In genomic region chr16:79873825-79874224, GRCh38 we compare ENCODE assay signal across 22 cellular contexts.
DNase-seq lines count a peak whose midpoint lies in the region; ATAC-seq, FAIRE-seq and TF ChIP-seq lines count a peak whose summit lies in the region.
"Had no signal": no experiment of that assay in that cellular context is flagged by ENCODE, and none has a peak within 500 bp of the region (broad histone marks: within the 10 kb centered on the region; RNA-seq: fewer than 3 reads in every experiment).

No MANE protein-coding gene starts in this region.

- no peak overlapping the region for H3K4me2 ChIP-seq in HepG2 (ENCODE audit: low read depth, low read length)
- H3K4me2 ChIP-seq: A549; BLaER1 treated with 17β-estradiol and CSF1 and Interleukin-3, amounts not matched to agents 10 nM and 100 nM had no signal

- H3K4me1 ChIP-seq in liver (ENCODE audit: control insufficient read depth in 4 of 4, insufficient read depth in 4 of 4, low read length in 3 of 4) = peaks cover 0 to 2% (median 0%) of the 10 kb centered on the region in 4 donors
- no peaks in the 10 kb centered on the region for H3K4me1 ChIP-seq in HepG2 (ENCODE audit: insufficient read depth, low read length)
- peaks cover 2 to 5% of the 10 kb centered on the region in 2 donors for H3K4me1 ChIP-seq in esophagus (ENCODE audit: control insufficient read depth in 2 of 2, insufficient read depth in 2 of 2, low read length in 1 of 2)
- no peaks in the 10 kb centered on the region for H3K4me1 ChIP-seq in right cardiac atrium (ENCODE audit: control insufficient read depth, insufficient read depth, low read length)
- H3K4me1 ChIP-seq in thyroid gland = no peaks in the 10 kb centered on the region
- H3K4me1 ChIP-seq: A549, Caco-2 had no signal

- TF ChIP-seq RAD21 in liver (IDR thresholded peaks at IDR 0.05) = no peak
- TF ChIP-seq RAD21 in HepG2 (CRISPR knock-in tag; IDR thresholded peaks at IDR 0.05) = no peak

- H3K4me3 ChIP-seq in liver (ENCODE audit: low read depth in 1 of 3, low read length in 3 of 3) (no peak overlapping the region), HepG2 (replicated peaks in 1 of 3; ENCODE audit: insufficient read depth in 1 of 3, low read depth in 2 of 3, low read length in 3 of 3) (no peak overlapping the region), esophagus (ENCODE audit: low read depth in 1 of 2, low read length in 2 of 2) (no peak overlapping the region), right cardiac atrium (ENCODE audit: low read length) (no peak overlapping the region), thyroid gland (replicated peaks in 1 of 3) (no peak overlapping the region)
- H3K4me3 ChIP-seq: A549; BLaER1 treated with 17β-estradiol and CSF1 and Interleukin-3, amounts not matched to agents 10 nM and 100 nM had no signal

- H3K36me3 ChIP-seq in liver (ENCODE audit: control insufficient read depth in 4 of 4, insufficient read depth in 3 of 4, low read depth in 1 of 4, low read length in 3 of 4) = no peaks in the 10 kb centered on the region
- H3K36me3 ChIP-seq in HepG2 (replicated peaks in 1 of 2; ENCODE audit: control insufficient read depth in 1 of 2, insufficient read depth in 2 of 2, low read length in 2 of 2) = no peaks in the 10 kb centered on the region
- no peaks in the 10 kb centered on the region for H3K36me3 ChIP-seq in esophagus (ENCODE audit: control insufficient read depth in 2 of 2, insufficient read depth in 2 of 2, low read length in 1 of 2)
- H3K36me3 ChIP-seq in thyroid gland = no peaks in the 10 kb centered on the region
- H3K36me3 ChIP-seq: BLaER1 treated with 17β-estradiol and CSF1 and Interleukin-3, amounts not matched to agents 10 nM and 100 nM had no signal

- H4K20me1 ChIP-seq in HepG2 (ENCODE audit: insufficient read depth, low read length) = no peaks in the 10 kb centered on the region
- H4K20me1 ChIP-seq: BLaER1 treated with 17β-estradiol and CSF1 and Interleukin-3, amounts not matched to agents 10 nM and 100 nM had no signal

- ATAC-seq in HepG2 = no peak
- peak; percentile 51 for ATAC-seq in left lobe of liver
- ATAC-seq in right cardiac atrium = no peak
- no peak for ATAC-seq in HG03175 (IDR thresholded peaks at IDR 0.05; ENCODE audit: unreplicated experiment)
- ATAC-seq: A549; CD8-positive, alpha-beta T cell had no signal

- H3K9ac ChIP-seq in liver (ENCODE audit: low read depth in 1 of 2, low read length in 2 of 2) = no peak overlapping the region
- H3K9ac ChIP-seq in HepG2 (ENCODE audit: insufficient read depth, low read depth, low read length) = no peak overlapping the region
- H3K9ac ChIP-seq: BLaER1 treated with 17β-estradiol and CSF1 and Interleukin-3, amounts not matched to agents 10 nM and 100 nM had no signal

- H3K9me3 ChIP-seq in liver (ENCODE audit: control insufficient read depth in 4 of 4, low read length in 3 of 4) (no peaks in the 10 kb centered on the region), HepG2 (ENCODE audit: low read length) (no peaks in the 10 kb centered on the region), esophagus (ENCODE audit: control insufficient read depth in 2 of 2, insufficient read depth in 1 of 2, low read depth in 1 of 2, low read length in 1 of 2) (no peaks in the 10 kb centered on the region), right cardiac atrium (ENCODE audit: control insufficient read depth, low read length) (no peaks in the 10 kb centered on the region), thyroid gland (no peaks in the 10 kb centered on the region)
- H3K9me3 ChIP-seq: A549, Caco-2 had no signal

- BruUV-seq in HepG2 (replicated peaks; lab: Mats Ljungman, UMichigan) = no TSS peak

- H2AFZ ChIP-seq in HepG2 (ENCODE audit: low read length) = no peak overlapping the region

- POLR2A ChIA-PET in HepG2 (lab: Yijun Ruan, JAX) = no interaction called here

- TF ChIP-seq POLR2A in HepG2 (IDR thresholded peaks at IDR 0.05; ENCODE audit: insufficient read depth in 1 of 2, low read depth in 2 of 2, low read length in 2 of 2) (no peak), thyroid gland (IDR thresholded peaks at IDR 0.05) (no peak)

- CTCF ChIA-PET in HepG2 (lab: Yijun Ruan, JAX; ENCODE audit: low intra/inter-chr PET ratio, low total read pairs) = no interaction called here

- intact Hi-C loops in HepG2 (cut with micrococcal nuclease; ENCODE audit: unreplicated experiment) = no loop called here
- intact Hi-C loops in right cardiac atrium (cut with DNase I) = no loop called here
- intact Hi-C loops in thyroid gland (cut with DNase I) = no loop called here

- H3K27ac ChIP-seq in liver (ENCODE audit: low read depth in 1 of 2, low read length in 2 of 2) = no peak overlapping the region
- H3K27ac ChIP-seq in HepG2 (ENCODE audit: extremely low read length, insufficient read depth, low read length) = no peak overlapping the region
- peak overlapping the region; percentile 30 to 65 for H3K27ac ChIP-seq in esophagus (ENCODE audit: low read depth in 2 of 2, low read length in 1 of 2)
- no peak overlapping the region for H3K27ac ChIP-seq in right cardiac atrium (ENCODE audit: low read length)
- H3K27ac ChIP-seq in thyroid gland = no peak overlapping the region
- H3K27ac ChIP-seq: 22Rv1; A549; BLaER1 treated with 17β-estradiol and CSF1 and Interleukin-3, amounts not matched to agents 10 nM and 100 nM; C4-2B had no signal

- no peak for TF ChIP-seq CTCF in liver (IDR thresholded peaks at IDR 0.05; ENCODE audit: low read depth, low read length, missing input control)
- no peak for TF ChIP-seq CTCF in HepG2 (CRISPR knock-in tag; IDR thresholded peaks at IDR 0.05)
- no peak for TF ChIP-seq CTCF in thyroid gland (IDR thresholded peaks at IDR 0.05)

- WGBS in liver = 93% methylated on average over 5 of the region's 5 CpGs
- WGBS in HepG2 (ENCODE audit: low lambda C conversion rate) = 49% methylated on average over 5 of the region's 5 CpGs
- WGBS in esophagus, 2 donors = 61 to 67% methylated on average over 5 of the region's 5 CpGs
- 73% methylated on average over 5 of the region's 5 CpGs for WGBS in right cardiac atrium
- WGBS in thyroid gland, 2 donors = 92 to 94% methylated on average over 5 of the region's 5 CpGs

- H3K79me2 ChIP-seq in HepG2 (ENCODE audit: insufficient read depth, low read length) = no peaks in the 10 kb centered on the region

- no peak for TF ChIP-seq EP300 in HepG2 (IDR thresholded peaks at IDR 0.05; ENCODE audit: low read depth in 2 of 2, low read length in 2 of 2)
- no peak for TF ChIP-seq EP300 in HepG2 (CRISPR knock-in tag; IDR thresholded peaks at IDR 0.05; ENCODE audit: borderline replicate concordance)

- in situ Hi-C loops in HepG2 (cut with HindIII; ENCODE audit: extremely low pct_ligation_motif_present, low pct_unique_long_range_greater_than_20kb) = no loop called here

- DNase-seq in HepG2 (ENCODE audit: low spot score) (no peak), left lobe of liver (ENCODE audit: low spot score) (no peak), right cardiac atrium (no peak), thyroid gland (no peak)
- DNase-seq: AML-193; Caco-2; Calu3; CD4-positive, alpha-beta T cell; CD8-positive, alpha-beta T cell; DMS79 treated with DMSO at 0.1 percent for 48 hours; GF-D8 had no signal

- no peaks in the 10 kb centered on the region for H3K27me3 ChIP-seq in liver (ENCODE audit: control insufficient read depth in 4 of 4, insufficient read depth in 4 of 4, low read length in 3 of 4)
- H3K27me3 ChIP-seq in HepG2 (ENCODE audit: control insufficient read depth in 1 of 2, insufficient read depth in 2 of 2, low read length in 2 of 2) = peaks cover 1 to 5% of the 10 kb centered on the region in 2 experiments; a peak in 3 of 5 replicates
- no peaks in the 10 kb centered on the region for H3K27me3 ChIP-seq in esophagus (ENCODE audit: control insufficient read depth in 1 of 2, insufficient read depth in 2 of 2, low read length in 2 of 2)
- H3K27me3 ChIP-seq in right cardiac atrium (ENCODE audit: control insufficient read depth, insufficient read depth) = no peaks in the 10 kb centered on the region
- no peaks in the 10 kb centered on the region for H3K27me3 ChIP-seq in thyroid gland
- H3K27me3 ChIP-seq: BLaER1 treated with 17β-estradiol and CSF1 and Interleukin-3, amounts not matched to agents 10 nM and 100 nM had no signal

- FAIRE-seq in HepG2 (lab: Jason Lieb, UNC) = no peak
- FAIRE-seq: A549, D721Med, G401.6, GM12891, GM19239 had no signal

TF ChIP-seq in liver, 16 proteins besides CTCF, POLR2A, EP300 and RAD21:
- TF ChIP-seq HNF4G (IDR thresholded peaks at IDR 0.05) (peak; percentile 9), FOXA2 (IDR thresholded peaks at IDR 0.05) (no peak), HNF4A (conservative IDR thresholded peaks at IDR 0.05) (peak in 1 of 2 donors; percentile 61)

TF ChIP-seq in HepG2, 621 proteins besides CTCF, POLR2A, EP300 and RAD21:
- no peak for TF ChIP-seq SIX4 (CRISPR knock-in tag; IDR thresholded peaks at IDR 0.05)
- no peak for TF ChIP-seq ZNF562 (CRISPR knock-in tag; IDR thresholded peaks at IDR 0.05; ENCODE audit: borderline replicate concordance)
- no peak for TF ChIP-seq JUN (CRISPR knock-in tag; IDR thresholded peaks at IDR 0.05)
- no peak for TF ChIP-seq ZNF34 (CRISPR knock-in tag; IDR thresholded peaks at IDR 0.05; ENCODE audit: borderline replicate concordance)
- no peak for TF ChIP-seq JUND (CRISPR knock-in tag; IDR thresholded peaks at IDR 0.05)
- TF ChIP-seq POLR2AphosphoS5 (IDR thresholded peaks at IDR 0.05; ENCODE audit: low read depth, low read length) = no peak
- no peak for TF ChIP-seq ZNF781 (CRISPR knock-in tag; IDR thresholded peaks at IDR 0.05; ENCODE audit: borderline replicate concordance, not compliant biosample characterization)
- no peak for TF ChIP-seq GABPB1 (CRISPR knock-in tag; IDR thresholded peaks at IDR 0.05)
- TF ChIP-seq AGO1 (IDR thresholded peaks at IDR 0.05; ENCODE audit: low read depth, low read length, poor library complexity, severe bottlenecking) = no peak
- TF ChIP-seq ZNF367 (CRISPR knock-in tag; IDR thresholded peaks at IDR 0.05; ENCODE audit: borderline replicate concordance) = no peak
- TF ChIP-seq EED (CRISPR knock-in tag; IDR thresholded peaks at IDR 0.05) = no peak

Comparison
In these comparisons a context has a peak if more than half of its experiments do, and no peak if none do; other contexts are left out.
1. H3K27ac ChIP-seq: peak in esophagus (2 of 2); none in liver (0 of 2), HepG2 (single experiment), right cardiac atrium (single experiment) and thyroid gland (0 of 3).